Comparison of ENCODE assay signal across 15 cellular contexts in the genomic region with DNA sequence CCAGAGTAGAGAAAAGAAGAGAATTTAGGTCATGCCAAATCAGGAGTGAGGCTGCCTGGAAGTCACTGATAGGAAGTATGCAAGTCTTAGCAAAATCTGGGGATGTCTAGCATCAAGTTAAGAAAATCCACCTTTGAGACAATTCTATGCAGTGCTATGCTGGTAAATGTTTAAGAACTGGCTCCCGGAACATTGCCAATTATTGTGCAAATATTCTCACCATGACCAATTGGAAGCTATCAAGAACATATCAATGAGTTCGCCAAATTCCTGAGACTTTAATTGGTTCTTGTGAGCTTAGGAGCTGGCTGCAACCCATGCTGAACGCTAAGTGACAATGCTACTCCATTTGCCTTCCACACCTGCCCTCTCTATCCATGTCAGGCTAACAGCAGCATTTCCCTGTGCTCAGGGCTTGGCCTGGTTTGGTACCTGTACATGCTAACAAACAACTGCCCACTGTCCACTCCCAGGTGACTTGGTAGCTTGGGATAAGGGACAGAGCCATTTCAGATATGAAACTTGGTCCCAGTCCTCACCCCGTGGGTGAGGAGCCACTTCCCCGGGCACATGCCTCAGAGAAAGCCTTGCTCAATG.
"Had no signal": no experiment of that assay in that cellular context is flagged by ENCODE, and none has a peak within 500 bp of the region (broad histone marks: within the 10 kb centered on the region; RNA-seq: fewer than 3 reads in every experiment).

No MANE protein-coding gene starts in this region.

- H3K4me1 Mint-ChIP-seq: activated naive CD8-positive, alpha-beta T cell treated with anti-CD3 and anti-CD28 coated beads, Interleukin-2, amount 50 U/mL, for 24 hours had no signal

- H3K27ac ChIP-seq: ascending aorta, dorsolateral prefrontal cortex, gastroesophageal sphincter, heart right ventricle, parathyroid adenoma had no signal

- H3K36me3 ChIP-seq: ascending aorta, gastroesophageal sphincter, heart right ventricle had no signal

- H3K27ac Mint-ChIP-seq: activated naive CD4-positive, alpha-beta T cell treated with anti-CD3 and anti-CD28 coated beads for 36 hours; activated naive CD8-positive, alpha-beta T cell treated with anti-CD3 and anti-CD28 coated beads, Interleukin-2, amount 50 U/mL, for 24 hours; activated T-helper 2 cell treated with anti-CD3 and anti-CD28 coated beads, Interferon-gamma antibody, Interleukin-2, Interleukin-4, amounts not matched to agents 10 μg/mL and 5 μg/mL and 100 μg/mL, durations not matched to agents 14 hours and 24 hours and 36 hours had no signal

- H3K27me3 ChIP-seq: ascending aorta, gastroesophageal sphincter had no signal

- H3K4me3 Mint-ChIP-seq: activated naive CD4-positive, alpha-beta T cell treated with anti-CD3 and anti-CD28 coated beads for 36 hours; activated naive CD8-positive, alpha-beta T cell treated with anti-CD3 and anti-CD28 coated beads, Interleukin-2, amount 50 U/mL, for 24 hours had no signal

- H3K9ac ChIP-seq: parathyroid adenoma had no signal

- ATAC-seq: activated CD4-positive, CD25-positive, alpha-beta regulatory T cell treated with anti-CD3 and anti-CD28 coated beads, Interleukin-2, amount 50 U/mL, for 24 hours; activated naive CD8-positive, alpha-beta T cell treated with anti-CD3 and anti-CD28 coated beads, Interleukin-2, amount 50 U/mL, for 24 hours; gastroesophageal sphincter; heart right ventricle; SK-N-SH treated with all-trans-retinoic acid at 6 μM for 48 hours; stimulated activated naive CD8-positive, alpha-beta T cell treated with anti-CD3 and anti-CD28 coated beads, Interleukin-15, Interleukin-2, amounts not matched to agents 100 U/mL and 50 U/mL, for 24 hours had no signal

- H3K9me3 ChIP-seq: ascending aorta had no signal

- H2AFZ ChIP-seq: parathyroid adenoma had no signal

- DNase-seq: activated naive CD4-positive, alpha-beta T cell treated with anti-CD3 and anti-CD28 coated beads for 36 hours; activated naive CD8-positive, alpha-beta T cell treated with anti-CD3 and anti-CD28 coated beads, Interleukin-2, amount 50 U/mL, for 24 hours; activated T-cell treated with anti-CD3 and anti-CD28 coated beads, Interleukin-2, amount 50 U/mL, for 1 hour; dorsolateral prefrontal cortex; heart right ventricle; stimulated activated CD4-positive, alpha-beta T cell treated with anti-CD3 and anti-CD28 coated beads, Interleukin-2, amount 100 ng/mL, for 48 hours; stimulated activated naive CD8-positive, alpha-beta T cell treated with anti-CD3 and anti-CD28 coated beads, Interleukin-15, Interleukin-2, amounts not matched to agents 100 U/mL and 50 U/mL, for 24 hours; T-helper 1 cell; T1000 had no signal

- H3K4me3 ChIP-seq: ascending aorta, dorsolateral prefrontal cortex, gastroesophageal sphincter, heart right ventricle had no signal

- H3K4me1 ChIP-seq: ascending aorta, gastroesophageal sphincter, heart right ventricle, parathyroid adenoma had no signal

- H3K9me3 Mint-ChIP-seq: activated naive CD4-positive, alpha-beta T cell treated with anti-CD3 and anti-CD28 coated beads for 36 hours; activated naive CD8-positive, alpha-beta T cell treated with anti-CD3 and anti-CD28 coated beads, Interleukin-2, amount 50 U/mL, for 24 hours; activated T-helper 2 cell treated with anti-CD3 and anti-CD28 coated beads, Interferon-gamma antibody, Interleukin-2, Interleukin-4, amounts not matched to agents 10 μg/mL and 5 μg/mL and 100 μg/mL, durations not matched to agents 14 hours and 24 hours and 36 hours had no signal

- H3K79me2 ChIP-seq: parathyroid adenoma had no signal
